In the genomic region with DNA sequence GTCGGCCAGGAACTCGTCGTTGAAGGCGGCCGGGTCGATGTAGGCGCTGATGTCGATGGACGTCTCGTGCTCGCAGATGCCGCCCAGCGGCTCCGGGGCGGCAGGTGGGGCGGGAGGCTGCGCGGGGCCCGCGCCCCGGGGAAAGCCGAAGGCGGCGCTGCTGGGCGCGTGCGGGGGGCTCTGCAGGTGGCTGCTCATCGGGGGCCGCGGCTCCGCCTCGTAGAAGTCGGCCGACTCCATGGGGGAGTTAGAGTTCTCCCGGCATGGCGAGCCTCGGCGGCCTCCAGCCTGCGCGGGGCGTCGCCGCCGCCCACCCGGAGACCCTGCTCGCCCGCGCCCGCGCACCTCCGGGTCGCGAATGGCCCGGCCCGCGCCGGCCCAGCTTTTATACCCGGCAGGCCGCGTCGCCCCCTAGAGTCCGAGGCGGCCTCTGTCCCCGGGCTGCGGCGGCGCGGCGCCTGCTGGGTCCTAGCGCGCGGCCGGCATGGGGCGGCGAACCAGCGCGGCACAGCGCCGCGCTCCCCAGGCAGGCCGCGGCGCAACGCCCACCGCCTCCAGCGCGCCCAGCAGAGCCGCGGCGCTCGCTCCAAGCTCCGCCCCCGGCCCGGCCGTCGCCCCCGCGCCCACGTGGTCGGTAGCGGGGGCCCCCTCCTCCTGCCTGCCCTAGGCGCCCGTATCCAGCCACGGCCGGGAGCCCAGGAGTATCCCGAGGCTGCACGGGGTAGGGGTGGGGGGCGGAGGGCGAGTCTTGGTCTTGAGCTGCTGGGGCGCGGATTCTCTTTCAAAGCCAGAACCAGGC, we compare ENCODE assay signal across 8 cellular contexts. TPM values are rescaled to one million over a fixed set of nuclear protein-coding genes. Genes with fewer than 3 reads are reported as not detected.
DNase-seq lines count a peak whose midpoint lies in the region; ATAC-seq, FAIRE-seq and TF ChIP-seq lines count a peak whose summit lies in the region.

A gene (minus strand): TSS at position 360 of the 799 bp plus-strand sequence. CDS start 120 bp downstream, at position 240.

- H3K27me3 Mint-ChIP-seq in Caco-2 (ENCODE audit: insufficient read depth, unreplicated experiment) = no peaks in the 10 kb centered on the region

- H3K4me1 Mint-ChIP-seq in Caco-2 (ENCODE audit: low read depth, unreplicated experiment) = peaks cover 49% of the 10 kb centered on the region

- H3K4me3 ChIP-seq in Caco-2 (ENCODE audit: low read depth, low read length) (peak within 1 kb of the TSS; percentile 87), HUES48 (ENCODE audit: low read depth, low read length) (peak within 1 kb of the TSS; percentile 70), neutrophil (ENCODE audit: low read depth in 1 of 2, low read length in 1 of 2) (peak within 1 kb of the TSS; percentile 93 to 99), thymus (ENCODE audit: low read length) (peak within 1 kb of the TSS; percentile 45)

- intact Hi-C loops in Caco-2 (cut with micrococcal nuclease; ENCODE audit: unreplicated experiment) = loop anchor here (1.0 to 5.0 kb wide), 8 partner anchors 9 to 125 kb away; no protein-coding TSS in a partner anchor

- peak within 1 kb of the TSS; percentile 73 for H3K27ac Mint-ChIP-seq in Caco-2 (ENCODE audit: unreplicated experiment)

- CTCF ChIA-PET in Caco-2 (lab: Charles Lee) = interaction anchor here (0.7 to 2.2 kb wide), 15 partner anchors 8 to 125 kb away, joined by 3 to 32 read pairs (median 6); a partner anchor contains a TSS

- H3K9me3 ChIP-seq in Caco-2 (no peaks in the 10 kb centered on the region), HUES48 (ENCODE audit: control insufficient read depth, insufficient read depth, low read length) (no peaks in the 10 kb centered on the region), neutrophil (no peaks in the 10 kb centered on the region), thymus (ENCODE audit: control insufficient read depth) (no peaks in the 10 kb centered on the region)

- no peak for FAIRE-seq in RCC 7860 (lab: Jason Lieb, UNC)

- peak; percentile 81 for ATAC-seq in GM21360 (IDR thresholded peaks at IDR 0.05; ENCODE audit: unreplicated experiment)

- H3K4me1 ChIP-seq in Caco-2 = peaks cover 55% of the 10 kb centered on the region
- H3K4me1 ChIP-seq in HUES48 (ENCODE audit: control insufficient read depth, insufficient read depth, low read length) = peaks cover 15% of the 10 kb centered on the region
- peaks cover 47 to 53% of the 10 kb centered on the region in 2 experiments for H3K4me1 ChIP-seq in neutrophil (ENCODE audit: control insufficient read depth in 1 of 2, insufficient read depth in 1 of 2, low read depth in 1 of 2, low read length in 1 of 2)
- peaks cover 8% of the 10 kb centered on the region for H3K4me1 ChIP-seq in thymus (ENCODE audit: control insufficient read depth, insufficient read depth, low read length)

- peak; percentile 90 to 97 for DNase-seq in Caco-2
- DNase-seq in RCC 7860 (ENCODE audit: low spot score) = peak; percentile 19
- DNase-seq in activated naive CD4-positive, alpha-beta T cell treated with Interleukin-2 at 50 U/mL for 16 hours = peak; percentile 71
- DNase-seq in germinal center (ENCODE audit: low spot score) = peak; percentile 70

- H3K9ac ChIP-seq in HUES48 (ENCODE audit: low read depth, low read length) = peak within 1 kb of the TSS; percentile 66

- POLR2A ChIA-PET in Caco-2 (lab: Charles Lee) = interaction anchor here (0.6 to 2.3 kb wide), 22 partner anchors 9 to 220 kb away, joined by 3 to 82 read pairs (median 5); a partner anchor contains a TSS

- peaks cover 4% of the 10 kb centered on the region for H3K9me3 Mint-ChIP-seq in Caco-2 (ENCODE audit: unreplicated experiment)

- WGBS in thymus = under 1% methylated on average over 111 of the region's 111 CpGs

- no TSS peak for BruUV-seq in Caco-2 (replicated peaks; lab: Mats Ljungman, UMichigan)

- peak within 1 kb of the TSS; percentile 85 for H3K4me3 Mint-ChIP-seq in Caco-2 (ENCODE audit: unreplicated experiment)

- H3K27me3 ChIP-seq in Caco-2 (replicated peaks; ENCODE audit: control insufficient read depth, insufficient read depth, low read length) = no peaks in the 10 kb centered on the region
- peaks cover 55% of the 10 kb centered on the region for H3K27me3 ChIP-seq in HUES48 (ENCODE audit: control insufficient read depth, insufficient read depth, low read length)
- peaks cover 29% of the 10 kb centered on the region for H3K27me3 ChIP-seq in neutrophil
- H3K27me3 ChIP-seq in thymus (ENCODE audit: control insufficient read depth, insufficient read depth) = peaks cover 60% of the 10 kb centered on the region

- TF ChIP-seq CTCF in Caco-2 (IDR thresholded peaks at IDR 0.05; ENCODE audit: insufficient read depth in 1 of 2, low read depth in 1 of 2, low read length in 1 of 2, severe bottlenecking in 1 of 2, unreplicated experiment in 1 of 2) (peak; percentile 63 to 75), neutrophil (IDR thresholded peaks at IDR 0.05) (peak; percentile 84)

- H3K36me3 ChIP-seq in Caco-2 (ENCODE audit: control insufficient read depth, insufficient read depth, low read length) = peaks cover 4% of the 10 kb centered on the region
- H3K36me3 ChIP-seq in HUES48 (ENCODE audit: control insufficient read depth, insufficient read depth, low read length) = no peaks in the 10 kb centered on the region
- no peaks in the 10 kb centered on the region for H3K36me3 ChIP-seq in neutrophil
- no peaks in the 10 kb centered on the region for H3K36me3 ChIP-seq in thymus (ENCODE audit: control insufficient read depth, insufficient read depth)

- H3K27ac ChIP-seq in HUES48 (ENCODE audit: low read depth, low read length) = peak within 1 kb of the TSS; percentile 51
- peak within 1 kb of the TSS; percentile 91 for H3K27ac ChIP-seq in neutrophil
- H3K27ac ChIP-seq in thymus (ENCODE audit: low read depth) = peak within 1 kb of the TSS; percentile 11

- peaks cover 42% of the 10 kb centered on the region for H3K36me3 Mint-ChIP-seq in Caco-2 (ENCODE audit: insufficient read depth, unreplicated experiment)

RNA-seq across cellular contexts. Expression of the gene that starts here (rescaled TPM):
- total RNA-seq in Caco-2 (2022) = 97.9 and 110 TPM in 2 replicates
- polyA plus RNA-seq in thymus = 10.1 TPM

Comparison
In these comparisons a context has a peak if more than half of its experiments do, and no peak if none do; other contexts are left out.
1. Peak in every context shown above with its lines: DNase-seq, ATAC-seq, H3K4me3 ChIP-seq and H3K27ac ChIP-seq.
2. DNase-seq: peak in every context shown above with its lines; median percentile 94 in Caco-2; 71 in activated naive CD4-positive, alpha-beta T cell treated with Interleukin-2 at 50 U/mL for 16 hours; 70 in germinal center; 19 in RCC 7860.
3. H3K4me3 ChIP-seq: peak in every context shown above with its lines; median percentile 96 in neutrophil; 87 in Caco-2; 70 in HUES48; 45 in thymus.
4. H3K27ac ChIP-seq: peak in every context shown above with its lines; median percentile 91 in neutrophil; 51 in HUES48; 11 in thymus.